Comparison of ENCODE assay signal across 8 cellular contexts in genomic region chr19:1865172-1866010, GRCh38. TPM values are rescaled to one million over a fixed set of nuclear protein-coding genes. Genes with fewer than 3 reads are reported as not detected.
DNase-seq lines count a peak whose midpoint lies in the region; ATAC-seq and TF ChIP-seq lines count a peak whose summit lies in the region.

No MANE protein-coding gene starts in this region.

- no peaks in the 10 kb centered on the region for H3K27me3 ChIP-seq in brain microvascular endothelial cell (replicated peaks)
- no peaks in the 10 kb centered on the region for H3K27me3 ChIP-seq in mucosa of stomach (ENCODE audit: control insufficient read depth, insufficient read depth, low read length)

- no peaks in the 10 kb centered on the region for H3K9me3 ChIP-seq in mucosa of stomach (ENCODE audit: control insufficient read depth, low read length)

- H3K9me3 Mint-ChIP-seq in HFFc6 = no peaks in the 10 kb centered on the region

- TF ChIP-seq CTCF in 22Rv1 (IDR thresholded peaks at IDR 0.05) (no peak), HFFc6 (IDR thresholded peaks at IDR 0.05) (no peak), brain microvascular endothelial cell (IDR thresholded peaks at IDR 0.05; ENCODE audit: low read depth, low read length, missing control alignments) (no peak)

- H3K27ac ChIP-seq in 22Rv1 = peak overlapping the region; percentile 93
- no peak overlapping the region for H3K27ac ChIP-seq in brain microvascular endothelial cell

- 0 out of 2 replicates have a peak, but pooled peaks cover 7% of the 10 kb centered on the region for H3K36me3 Mint-ChIP-seq in HFFc6 (ENCODE audit: low read depth)

- peaks cover 13% of the 10 kb centered on the region for H3K4me1 Mint-ChIP-seq in HFFc6 (ENCODE audit: low read depth)

- ATAC-seq in GM21786 (IDR thresholded peaks at IDR 0.05; ENCODE audit: unreplicated experiment) (no peak), HG02571 (IDR thresholded peaks at IDR 0.05; ENCODE audit: unreplicated experiment) (no peak)

- in situ Hi-C loops in brain microvascular endothelial cell (cut with HindIII; ENCODE audit: low pct_ligation_motif_present, low sequenced_read_pairs) (no loop called here), G401 (cut with HindIII; ENCODE audit: low sequenced_read_pairs) (no loop called here)

- H3K27me3 Mint-ChIP-seq in HFFc6 (ENCODE audit: insufficient read depth) = no peaks in the 10 kb centered on the region; the same call in 1 of the 2 replicates

- H3K36me3 ChIP-seq in brain microvascular endothelial cell (replicated peaks) = no peaks in the 10 kb centered on the region
- no peaks in the 10 kb centered on the region for H3K36me3 ChIP-seq in mucosa of stomach (ENCODE audit: control insufficient read depth, insufficient read depth, low read length)

- peak overlapping the region; percentile 69 for H3K9ac ChIP-seq in mucosa of stomach (ENCODE audit: low read length)

- H3K4me3 Mint-ChIP-seq in HFFc6 = peak overlapping the region; percentile 76; the same call in 1 of the 2 replicates

- peak overlapping the region; percentile 72 for H3K27ac Mint-ChIP-seq in HFFc6

- peaks cover 22% of the 10 kb centered on the region for H3K4me1 ChIP-seq in mucosa of stomach (ENCODE audit: control insufficient read depth, insufficient read depth, low read length)

- DNase-seq in HFFc6 = no peak
- DNase-seq in brain microvascular endothelial cell = no peak
- no peak for DNase-seq in G401 (ENCODE audit: low spot score)
- DNase-seq in NCI-H226 = no peak

- H3K4me3 ChIP-seq in brain microvascular endothelial cell (ENCODE audit: low read depth, low read length) = peak overlapping the region; percentile 70
- peak overlapping the region; percentile 25 for H3K4me3 ChIP-seq in mucosa of stomach (ENCODE audit: low read length)

RNA-seq across cellular contexts. Expression of gene KLF16, which starts 2.0 kb away (rescaled TPM):
- 10 to 100 TPM; 37.7 to 48.3 (median 41.6) TPM for total RNA-seq in HFFc6 (2021; fragmentation: NEBNext Ultra II Directional; extraction: Animal tissue kit (Norgen Biotek cat#: 25700))
- total RNA-seq in G401 (2014; rRNA removed; shearing (Covaris generic)) = 27.9 and 29.2 TPM in 2 replicates

RNA-seq across cellular contexts. Expression of gene REXO1, which starts 17.1 kb away (rescaled TPM):
- 10 to 100 TPM; 32.9 to 38.2 (median 34.6) TPM for total RNA-seq in HFFc6 (2021; fragmentation: NEBNext Ultra II Directional; extraction: Animal tissue kit (Norgen Biotek cat#: 25700))
- total RNA-seq in G401 (2014; rRNA removed; shearing (Covaris generic)) = 7.8 and 10.7 TPM in 2 replicates

RNA-seq across cellular contexts. Expression of gene ABHD17A, which starts 19.9 kb away (rescaled TPM):
- 10 to 100 TPM; 61.0 to 80.0 (median 67.9) TPM for total RNA-seq in HFFc6 (2021; fragmentation: NEBNext Ultra II Directional; extraction: Animal tissue kit (Norgen Biotek cat#: 25700))
- 94.4 and 130 TPM in 2 replicates for total RNA-seq in G401 (2014; rRNA removed; shearing (Covaris generic))

RNA-seq across cellular contexts. Expression of gene ADAT3, which starts 39.8 kb away (rescaled TPM):
- total RNA-seq in HFFc6 (2021; fragmentation: NEBNext Ultra II Directional; extraction: Animal tissue kit (Norgen Biotek cat#: 25700)) = 1 to 10 TPM; 2.3 to 4.2 (median 3.0) TPM
- 8.6 and 13.5 TPM in 2 replicates for total RNA-seq in G401 (2014; rRNA removed; shearing (Covaris generic))

RNA-seq across cellular contexts. Expression of gene SCAMP4, which starts 39.8 kb away (rescaled TPM):
- 10 to 100 TPM; 51.7 to 84.8 (median 58.5) TPM for total RNA-seq in HFFc6 (2021; fragmentation: NEBNext Ultra II Directional; extraction: Animal tissue kit (Norgen Biotek cat#: 25700))
- total RNA-seq in G401 (2014; rRNA removed; shearing (Covaris generic)) = 45.9 and 70.6 TPM in 2 replicates
